In genomic region chr13:48833412-48833811, GRCh38 we compare ENCODE assay signal across 8 cellular contexts.
"Had no signal": no experiment of that assay in that cellular context is flagged by ENCODE, and none has a peak within 500 bp of the region (broad histone marks: within the 10 kb centered on the region; RNA-seq: fewer than 3 reads in every experiment).

No MANE protein-coding gene starts in this region.

- DNase-seq: GDM1, GF-D8 had no signal

- ATAC-seq: GM12878 had no signal

- FAIRE-seq: G401.6, GM12878, GM12891, GM12892, GM18507, GM19239 had no signal

- H3K4me3 ChIP-seq: GM12878 had no signal
